In genomic region chr1:174964261-174964984, GRCh38 we compare ENCODE assay signal across 9 cellular contexts. TPM values are rescaled to one million over a fixed set of nuclear protein-coding genes. Genes with fewer than 3 reads are reported as not detected.
DNase-seq lines count a peak whose midpoint lies in the region; ATAC-seq and TF ChIP-seq lines count a peak whose summit lies in the region.
"Had no signal": no experiment of that assay in that cellular context is flagged by ENCODE, and none has a peak within 500 bp of the region (broad histone marks: within the 10 kb centered on the region; RNA-seq: fewer than 3 reads in every experiment).

No MANE protein-coding gene starts in this region.

- H3K27ac ChIP-seq in breast epithelium: peak overlapping the region; percentile 67 to 84
- peak overlapping the region; percentile 22 for H3K27ac ChIP-seq in muscle layer of colon (ENCODE audit: low read depth, low read length)
- H3K27ac ChIP-seq in neural progenitor cell: no peak overlapping the region

- no peak overlapping the region for H3K9ac ChIP-seq in muscle layer of colon (ENCODE audit: low read length)
- H3K9ac ChIP-seq in neural progenitor cell: no peak overlapping the region

- no peak overlapping the region for H2AFZ ChIP-seq in neural progenitor cell (replicated peaks)

- H3K36me3 ChIP-seq in breast epithelium (no peaks in the 10 kb centered on the region), muscle layer of colon (ENCODE audit: insufficient read depth, low read length) (no peaks in the 10 kb centered on the region), neural progenitor cell (no peaks in the 10 kb centered on the region)

- no peak overlapping the region for H3K4me2 ChIP-seq in neural progenitor cell

- H3K27ac Mint-ChIP-seq in neural progenitor cell: no peak overlapping the region

- H3K9me3 Mint-ChIP-seq in neural progenitor cell: no peaks in the 10 kb centered on the region

- no peaks in the 10 kb centered on the region for H3F3A ChIP-seq in neural progenitor cell (ENCODE audit: low read depth)

- peaks cover 23% of the 10 kb centered on the region for H3K4me1 Mint-ChIP-seq in neural progenitor cell

- H3K4me3 Mint-ChIP-seq in neural progenitor cell: no peak overlapping the region

- TF ChIP-seq CTCF in breast epithelium (IDR thresholded peaks at IDR 0.05) (no peak), neural progenitor cell (IDR thresholded peaks at IDR 0.05) (no peak)

- H4K20me1 ChIP-seq in neural progenitor cell (ENCODE audit: low read depth): no peaks in the 10 kb centered on the region

- DNase-seq in EH (ENCODE audit: low read depth): peak; percentile 11
- DNase-seq in NCI-H69 (lab: John Stamatoyannopoulos, UW): peak; percentile 30
- DNase-seq in breast epithelium (ENCODE audit: low spot score in 2 of 2): no peak
- no peak for DNase-seq in head of caudate nucleus
- DNase-seq in HuH-7 (ENCODE audit: low spot score): no peak
- DNase-seq in neural progenitor cell (ENCODE audit: low spot score): no peak

- H3K27me3 ChIP-seq in breast epithelium (no peaks in the 10 kb centered on the region), muscle layer of colon (ENCODE audit: control insufficient read depth in 1 of 2, insufficient read depth in 2 of 2, low read length in 2 of 2) (no peaks in the 10 kb centered on the region), neural progenitor cell (no peaks in the 10 kb centered on the region)

- H3K4me3 ChIP-seq in breast epithelium (peak overlapping the region in 1 of 3 donors; percentile 19), muscle layer of colon (ENCODE audit: low read depth in 1 of 2, low read length in 2 of 2) (peak overlapping the region in 1 of 2 donors; percentile 16), neural progenitor cell (no peak overlapping the region)

- no peak for TF ChIP-seq POLR2A in breast epithelium (IDR thresholded peaks at IDR 0.05)

- intact Hi-C loops in breast epithelium (cut with DNase I; ENCODE audit: low total_unique reads): no loop called here
- intact Hi-C loops in head of caudate nucleus (cut with DNase I): no loop called here

- no peaks in the 10 kb centered on the region for H3K79me2 ChIP-seq in neural progenitor cell (ENCODE audit: low read depth)

- H3K27me3 Mint-ChIP-seq in neural progenitor cell (ENCODE audit: insufficient read depth, low read depth): no peaks in the 10 kb centered on the region

- no peaks in the 10 kb centered on the region for H3K36me3 Mint-ChIP-seq in neural progenitor cell

- no peak for ATAC-seq in GM19023 (IDR thresholded peaks at IDR 0.05; ENCODE audit: unreplicated experiment)
- ATAC-seq: HCT116 had no signal

- H3K4me1 ChIP-seq in breast epithelium (peaks cover 2 to 25% of the 10 kb centered on the region in 2 donors), muscle layer of colon (ENCODE audit: insufficient read depth, low read length) (peaks cover 34% of the 10 kb centered on the region), neural progenitor cell (peaks cover 11% of the 10 kb centered on the region)

- no peaks in the 10 kb centered on the region for H3K9me3 ChIP-seq in breast epithelium
- no peaks in the 10 kb centered on the region for H3K9me3 ChIP-seq in muscle layer of colon (ENCODE audit: low read length)
- H3K9me3 ChIP-seq in neural progenitor cell (ENCODE audit: low read depth): no peaks in the 10 kb centered on the region

RNA-seq across cellular contexts. Expression of gene CACYBP, which starts 35.3 kb away (rescaled TPM):
- total RNA-seq in breast epithelium: 100 to 1,000 TPM in 1 of 3 donors, 10 to 100 TPM in 2; 68.2 to 129 (median 72.8) TPM
- 145 and 166 TPM in 2 replicates for total RNA-seq in neural progenitor cell (ENCODE audit: low replicate concordance)

RNA-seq across cellular contexts. Expression of gene MRPS14, which starts 58.8 kb away (rescaled TPM):
- total RNA-seq in breast epithelium (10 to 100 TPM; 22.9 to 38.5 (median 28.5) TPM), neural progenitor cell (ENCODE audit: low replicate concordance) (31.3 and 35.1 TPM in 2 replicates)

Comparison
In these comparisons a context has a peak if more than half of its experiments do, and no peak if none do; other contexts are left out.
1. DNase-seq: peak in EH (single experiment) and NCI-H69 (single experiment); none in breast epithelium (0 of 2), head of caudate nucleus (0 of 42), HuH-7 (single experiment) and neural progenitor cell (single experiment).